In the genomic region with DNA sequence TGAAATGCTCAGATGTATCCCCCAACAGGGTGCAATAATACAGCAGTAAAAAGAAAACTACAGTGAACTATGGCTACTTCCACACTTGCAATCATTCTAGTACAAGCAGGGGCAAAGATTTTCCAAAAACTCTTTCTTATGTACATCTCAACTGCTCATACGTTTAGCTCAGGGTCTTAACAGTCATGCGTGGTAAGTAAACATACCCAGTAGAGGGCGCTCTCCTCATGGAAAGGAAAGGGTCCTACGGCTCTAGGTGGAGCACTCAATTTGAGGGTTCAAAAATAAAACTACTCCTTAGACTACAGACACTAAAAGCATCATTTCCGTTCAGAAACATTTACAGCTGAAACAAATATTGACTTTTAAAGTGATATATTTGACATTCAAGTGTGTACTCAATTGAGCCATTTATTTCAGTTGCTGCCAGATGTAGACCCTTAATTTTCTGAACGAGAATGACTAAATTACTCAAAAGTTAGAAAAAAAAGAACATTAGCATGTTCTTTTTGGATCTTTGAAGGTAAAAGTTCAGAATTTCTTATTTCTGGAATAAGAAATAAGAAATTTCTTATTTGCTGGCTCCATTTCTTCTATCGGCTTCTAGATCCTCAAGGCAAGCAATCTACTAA, we compare ENCODE assay signal across 8 cellular contexts.
DNase-seq lines count a peak whose midpoint lies in the region; ATAC-seq and TF ChIP-seq lines count a peak whose summit lies in the region.

No MANE protein-coding gene starts in this region.

- no peaks in the 10 kb centered on the region for H3K9me3 ChIP-seq in upper lobe of right lung

- no peaks in the 10 kb centered on the region for H3K27me3 ChIP-seq in upper lobe of right lung

- DNase-seq in 8988T = peak; percentile 18
- DNase-seq in GM10266 (ENCODE audit: extremely low spot score) = peak; percentile 40
- DNase-seq in HEK293T (ENCODE audit: extremely low spot score) = peak; percentile 66
- DNase-seq in M059J (ENCODE audit: low read depth) = peak; percentile 51
- DNase-seq in RPMI8226 = peak; percentile 70
- DNase-seq in fibroblast of pulmonary artery (ENCODE audit: low read depth) = peak; percentile 65
- no peak for DNase-seq in upper lobe of right lung
- DNase-seq in T-helper 9 cell = no peak

- H3K4me3 ChIP-seq in fibroblast of pulmonary artery (replicated peaks; ENCODE audit: low read depth, low read length) (no peak overlapping the region), upper lobe of right lung (no peak overlapping the region)

- H3K36me3 ChIP-seq in upper lobe of right lung = no peaks in the 10 kb centered on the region

- peak; percentile 59 for ATAC-seq in upper lobe of right lung

- POLR2A ChIA-PET in HEK293T (lab: Yijun Ruan, JAX) = no interaction called here

- CTCF ChIA-PET in HEK293T (lab: Yijun Ruan, JAX) = interaction anchor here (0.6 to 1.2 kb wide), 11 partner anchors 10 to 1586 kb away, joined by 3 to 6 read pairs (median 3); no protein-coding TSS in a partner anchor

- H3K27ac ChIP-seq in upper lobe of right lung = no peak overlapping the region

- TF ChIP-seq CTCF in GM10266 (IDR thresholded peaks at IDR 0.05; ENCODE audit: control insufficient read depth, insufficient read depth, low read depth, missing control alignments) (peak; percentile 63), fibroblast of pulmonary artery (IDR thresholded peaks at IDR 0.05; ENCODE audit: low read length, missing control alignments) (peak; percentile 63), upper lobe of right lung (IDR thresholded peaks at IDR 0.05) (peak; percentile 49)

- H3K4me1 ChIP-seq in upper lobe of right lung = no peaks in the 10 kb centered on the region

- intact Hi-C loops in upper lobe of right lung (cut with DNase I) = no loop called here

TF ChIP-seq in HEK293T, 16 proteins besides CTCF, POLR2A, EP300 and RAD21:
- no peak for TF ChIP-seq ARNT (IDR thresholded peaks at IDR 0.05)
- no peak for TF ChIP-seq SUZ12 (IDR thresholded peaks at IDR 0.05)
- no peak for TF ChIP-seq HDGF (IDR thresholded peaks at IDR 0.05; ENCODE audit: borderline replicate concordance)
- TF ChIP-seq LEF1 (IDR thresholded peaks at IDR 0.05; ENCODE audit: borderline replicate concordance) = no peak
- no peak for TF ChIP-seq SP1 (IDR thresholded peaks at IDR 0.05)

Comparison
In these comparisons a context has a peak if more than half of its experiments do, and no peak if none do; other contexts are left out.
1. DNase-seq: peak in 8988T (single experiment), GM10266 (single experiment), HEK293T (single experiment), M059J (single experiment), RPMI8226 (single experiment) and fibroblast of pulmonary artery (single experiment); none in upper lobe of right lung (single experiment) and T-helper 9 cell (single experiment).
2. Peak in every context shown above with its lines, with median percentiles within 50 percentile points of each other: CTCF ChIP-seq.